16 cellular contexts compared by ENCODE assay signal in the genomic region with DNA sequence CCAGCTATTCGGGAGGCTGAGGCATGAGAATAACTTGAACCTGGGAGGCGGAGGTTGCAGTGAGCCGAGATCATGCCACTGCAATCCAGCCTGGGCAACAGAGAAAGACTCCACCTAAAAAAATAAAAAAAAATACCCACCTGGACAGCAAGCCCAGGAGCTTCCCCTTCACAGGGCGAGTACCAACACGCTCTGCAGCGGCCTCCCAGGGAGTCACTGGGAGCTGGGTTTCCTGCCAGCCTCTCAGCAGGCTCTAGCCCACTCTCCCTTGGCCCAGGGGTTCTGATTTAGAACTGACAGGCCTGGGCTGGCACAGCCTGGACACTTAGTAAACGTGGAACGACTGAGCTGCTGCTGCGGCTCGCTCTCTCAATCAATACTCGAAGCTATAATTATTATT. TPM values are rescaled to one million over a fixed set of nuclear protein-coding genes. Genes with fewer than 3 reads are reported as not detected.
DNase-seq lines count a peak whose midpoint lies in the region; ATAC-seq lines count a peak whose summit lies in the region.
"Had no signal": no experiment of that assay in that cellular context is flagged by ENCODE, and none has a peak within 500 bp of the region (broad histone marks: within the 10 kb centered on the region; RNA-seq: fewer than 3 reads in every experiment).

No MANE protein-coding gene starts in this region.

- H3K14ac ChIP-seq in mesenchymal stem cell (ENCODE audit: low read length in 2 of 2), result no peak overlapping the region

- H2BK12ac ChIP-seq in mesenchymal stem cell (ENCODE audit: low read length in 2 of 2), result no peak overlapping the region

- H3K4me1 ChIP-seq in mesenchymal stem cell (ENCODE audit: control insufficient read depth, insufficient read depth, low read depth, low read length), result peaks cover 18% of the 10 kb centered on the region

- no peak overlapping the region for H3K23ac ChIP-seq in mesenchymal stem cell (ENCODE audit: low read length in 2 of 2)

- no peaks in the 10 kb centered on the region for H3K79me1 ChIP-seq in mesenchymal stem cell (replicated peaks; ENCODE audit: low read length, poor library complexity, severe bottlenecking)

- H2BK5ac ChIP-seq in mesenchymal stem cell (ENCODE audit: low read depth, low read length, poor library complexity, severe bottlenecking), result no peak overlapping the region

- no peaks in the 10 kb centered on the region for H3K36me3 ChIP-seq in mesenchymal stem cell (ENCODE audit: control insufficient read depth in 1 of 2, insufficient read depth in 2 of 2, low read depth in 1 of 2, low read length in 2 of 2)
- H3K36me3 ChIP-seq: BLaER1 had no signal

- no peak overlapping the region for H3K18ac ChIP-seq in mesenchymal stem cell (ENCODE audit: low read depth in 1 of 2, low read length in 2 of 2)

- H3K4me3 ChIP-seq in mesenchymal stem cell (ENCODE audit: insufficient read depth in 1 of 2, low read depth in 1 of 2, low read length in 2 of 2), result no peak overlapping the region
- H3K4me3 ChIP-seq: BLaER1, GM23338, K562, PC-9 had no signal

- H2AFZ ChIP-seq in mesenchymal stem cell (ENCODE audit: low read depth, low read length), result no peak overlapping the region
- H2AFZ ChIP-seq: GM23338, PC-9 had no signal

- no peak overlapping the region for H3K4ac ChIP-seq in mesenchymal stem cell (ENCODE audit: low read depth in 1 of 2, low read length in 2 of 2)

- no peaks in the 10 kb centered on the region for H3K9me3 ChIP-seq in mesenchymal stem cell (ENCODE audit: control insufficient read depth, low read length)
- H3K9me3 ChIP-seq: BLaER1 had no signal

- DNase-seq in DMS79 treated with DMSO at 0.1 percent for 48 hours (lab: John Stamatoyannopoulos, UW), result peak; percentile 20
- DNase-seq in DMS79 (lab: John Stamatoyannopoulos, UW), result no peak
- DNase-seq in DMS153 treated with DMSO at 0.1 percent for 48 hours (lab: John Stamatoyannopoulos, UW; ENCODE audit: unreplicated experiment), result peak; percentile 50
- peak; percentile 80 for DNase-seq in NCI-H345 (lab: John Stamatoyannopoulos, UW)
- DNase-seq in SHP77 treated with DMSO at 0.1 percent for 48 hours (lab: John Stamatoyannopoulos, UW), result peak; percentile 9
- DNase-seq in NCI-H2081 treated with DMSO at 0.1 percent for 48 hours (lab: John Stamatoyannopoulos, UW), result no peak
- no peak for DNase-seq in mesenchymal stem cell
- DNase-seq: 8988T, NCI-H1048, NCI-H2029, PC-9 had no signal

- WGBS in mesenchymal stem cell, result 70% methylated on average over 8 of the region's 11 CpGs

- no peak overlapping the region for H2BK15ac ChIP-seq in mesenchymal stem cell (ENCODE audit: low read depth, poor library complexity, severe bottlenecking)

- no peak overlapping the region for H4K8ac ChIP-seq in mesenchymal stem cell (ENCODE audit: low read length)

- ATAC-seq in HG03139 (IDR thresholded peaks at IDR 0.05; ENCODE audit: unreplicated experiment), result no peak
- ATAC-seq: K562, Right ventricle myocardium inferior had no signal

- H2BK120ac ChIP-seq in mesenchymal stem cell (ENCODE audit: low read depth, low read length), result no peak overlapping the region

- H3K27ac ChIP-seq in mesenchymal stem cell (ENCODE audit: low read length, poor library complexity, severe bottlenecking), result no peak overlapping the region
- H3K27ac ChIP-seq: BLaER1, PC-9 had no signal

- H3K4me2 ChIP-seq in mesenchymal stem cell (ENCODE audit: low read length, poor library complexity, severe bottlenecking), result no peak overlapping the region
- H3K4me2 ChIP-seq: BLaER1, GM23338, PC-9 had no signal

- no peak overlapping the region for H4K91ac ChIP-seq in mesenchymal stem cell (ENCODE audit: low read length)

- no peak overlapping the region for H2AK5ac ChIP-seq in mesenchymal stem cell (ENCODE audit: low read length, severe bottlenecking)

- H3K9ac ChIP-seq in mesenchymal stem cell (ENCODE audit: low read length), result no peak overlapping the region
- H3K9ac ChIP-seq: BLaER1 had no signal

- peaks cover 67 to 91% of the 10 kb centered on the region in 2 experiments for H3K27me3 ChIP-seq in mesenchymal stem cell (ENCODE audit: control insufficient read depth in 1 of 2, insufficient read depth in 1 of 2, low read length in 2 of 2)

RNA-seq across cellular contexts. Expression of a gene that starts 2.0 kb away (rescaled TPM):
- not detected for polyA plus RNA-seq in mesenchymal stem cell (2013, experiment 1 of 2)
- polyA plus RNA-seq in mesenchymal stem cell (2013, experiment 2 of 2), result not detected
- polyA plus RNA-seq: K562 had no signal

RNA-seq across cellular contexts. Expression of a gene that starts 49.0 kb away (rescaled TPM):
- 30.6 TPM for polyA plus RNA-seq in mesenchymal stem cell (2013, experiment 1 of 2)
- 33.0 TPM for polyA plus RNA-seq in mesenchymal stem cell (2013, experiment 2 of 2)

RNA-seq across cellular contexts. Expression of a gene that starts 49.4 kb away (rescaled TPM):
- polyA plus RNA-seq in mesenchymal stem cell (2013, experiment 1 of 2), result 145 TPM
- polyA plus RNA-seq in mesenchymal stem cell (2013, experiment 2 of 2), result 148 TPM

Comparison
In these comparisons a context has a peak if more than half of its experiments do, and no peak if none do; other contexts are left out.
1. DNase-seq: peak in DMS79 treated with DMSO at 0.1 percent for 48 hours (single experiment), DMS153 treated with DMSO at 0.1 percent for 48 hours (single experiment), NCI-H345 (single experiment) and SHP77 treated with DMSO at 0.1 percent for 48 hours (single experiment); none in DMS79 (single experiment), NCI-H2081 treated with DMSO at 0.1 percent for 48 hours (single experiment) and mesenchymal stem cell (single experiment).